10 cellular contexts compared by ENCODE assay signal in genomic region chr14:34665785-34666425, GRCh38. TPM values are rescaled to one million over a fixed set of nuclear protein-coding genes. Genes with fewer than 3 reads are reported as not detected.
A peak's percentile ranks its signal among the peaks of the same experiment; 100 is the strongest.
DNase-seq lines count a peak whose midpoint lies in the region; TF ChIP-seq lines count a peak whose summit lies in the region.
"Had no signal": no experiment of that assay in that cellular context is flagged by ENCODE, and none has a peak within 500 bp of the region (broad histone marks: within the 10 kb centered on the region; RNA-seq: fewer than 3 reads in every experiment).

No MANE protein-coding gene starts in this region.

- H3K4me1 ChIP-seq in osteoblast (ENCODE audit: insufficient read depth, low read length): peaks cover 19% of the 10 kb centered on the region

- TF ChIP-seq CTCF in osteoblast (IDR thresholded peaks at IDR 0.05; ENCODE audit: extremely low read depth, low read depth, low read length): no peak

- no peak overlapping the region for H3K4me3 ChIP-seq in osteoblast (ENCODE audit: insufficient read depth, low read length)

- no peaks in the 10 kb centered on the region for H3K36me3 ChIP-seq in osteoblast (ENCODE audit: insufficient read depth, low read length)

- no peaks in the 10 kb centered on the region for H3K79me2 ChIP-seq in osteoblast (ENCODE audit: insufficient read depth, low read length)

- peak overlapping the region; percentile 55 for H3K27ac ChIP-seq in osteoblast (ENCODE audit: low read depth, low read length)
- H3K27ac ChIP-seq: 22Rv1 had no signal

- no peaks in the 10 kb centered on the region for H4K20me1 ChIP-seq in osteoblast (ENCODE audit: insufficient read depth, low read length)

- peak overlapping the region; percentile 21 for H2AFZ ChIP-seq in osteoblast (ENCODE audit: low read length)

- no peaks in the 10 kb centered on the region for H3K9me3 ChIP-seq in osteoblast (ENCODE audit: low read depth, low read length)

- DNase-seq in DMS153 treated with DMSO at 0.1 percent for 48 hours (lab: John Stamatoyannopoulos, UW; ENCODE audit: unreplicated experiment) (peak; percentile 1), DMS153 (lab: John Stamatoyannopoulos, UW) (no peak), NOMO-1 treated with DMSO at 0.1 percent for 48 hours (lab: John Stamatoyannopoulos, UW; ENCODE audit: unreplicated experiment) (peak; percentile 76), dermis blood vessel endothelial cell (peak; percentile 93), osteoblast (ENCODE audit: insufficient read length, low spot score, missing footprints) (peak; percentile 90), COR-L47 (lab: John Stamatoyannopoulos, UW) (no peak), NCI-H1436 treated with DMSO at 0.1 percent for 48 hours (lab: John Stamatoyannopoulos, UW) (no peak)
- DNase-seq in stimulated activated CD4-positive, alpha-beta T cell treated with anti-CD3 and anti-CD28 coated beads, Interleukin-4, amount 100 ng/mL, for 4 hours: no peak
- DNase-seq: H7 had no signal

- no peaks in the 10 kb centered on the region for H3K27me3 ChIP-seq in osteoblast (ENCODE audit: insufficient read depth, low read length)

- peak overlapping the region; percentile 33 for H3K4me2 ChIP-seq in osteoblast (ENCODE audit: insufficient read depth, low read length)

RNA-seq across cellular contexts. Expression of gene SNX6, which starts 36.0 kb away (rescaled TPM):
- total RNA-seq in dermis blood vessel endothelial cell (178 and 180 TPM in 2 replicates), osteoblast (177 and 204 TPM in 2 replicates)

RNA-seq across cellular contexts. Expression of gene CFL2, which starts 48.5 kb away (rescaled TPM):
- 44.9 and 135 TPM in 2 replicates for total RNA-seq in dermis blood vessel endothelial cell
- 114 TPM in 2 replicates for total RNA-seq in osteoblast

Comparison
In these comparisons a context has a peak if more than half of its experiments do, and no peak if none do; other contexts are left out.
1. DNase-seq: peak in DMS153 treated with DMSO at 0.1 percent for 48 hours (single experiment), NOMO-1 treated with DMSO at 0.1 percent for 48 hours (single experiment), dermis blood vessel endothelial cell (single experiment) and osteoblast (single experiment); none in DMS153 (single experiment), COR-L47 (single experiment), stimulated activated CD4-positive, alpha-beta T cell treated with anti-CD3 and anti-CD28 coated beads, Interleukin-4, amount 100 ng/mL, for 4 hours (0 of 2) and NCI-H1436 treated with DMSO at 0.1 percent for 48 hours (single experiment).